In the genomic region with DNA sequence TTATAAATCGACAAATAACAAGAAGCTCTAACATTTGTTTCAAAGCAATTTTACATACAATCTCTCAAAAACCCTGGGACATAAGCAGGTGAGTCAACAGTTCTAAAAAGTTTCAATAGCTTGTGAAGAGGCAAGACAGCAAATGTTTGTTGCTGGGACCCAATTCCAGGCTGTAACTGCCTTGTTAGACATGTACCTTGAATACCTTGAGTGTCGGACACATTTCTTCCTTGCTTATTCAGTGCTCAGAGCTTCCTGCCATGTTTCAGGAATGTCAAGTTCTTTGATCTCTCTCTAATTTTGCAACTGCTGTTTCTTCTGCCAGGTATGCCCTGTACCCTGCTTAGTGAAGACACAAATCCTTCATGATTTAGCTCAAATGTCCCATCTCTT, we compare ENCODE assay signal across 1 cellular context.
TF ChIP-seq lines count a peak whose summit lies in the region.

No MANE protein-coding gene starts in this region.

TF ChIP-seq in IMR-90, 13 proteins besides CTCF, POLR2A, EP300 and RAD21:
- TF ChIP-seq MAZ (IDR thresholded peaks at IDR 0.05; ENCODE audit: borderline replicate concordance, low read depth, low read length) (no peak), RFX5 (IDR thresholded peaks at IDR 0.05; ENCODE audit: low read depth, low read length) (no peak), CHD1 (IDR thresholded peaks at IDR 0.05; ENCODE audit: low read depth, low read length) (no peak), RCOR1 (IDR thresholded peaks at IDR 0.05; ENCODE audit: insufficient replicate concordance, low read length) (no peak), CEBPB (IDR thresholded peaks at IDR 0.05; ENCODE audit: low read depth, low read length) (no peak), MXI1 (IDR thresholded peaks at IDR 0.05; ENCODE audit: borderline replicate concordance, low read depth, low read length) (no peak), FOS (IDR thresholded peaks at IDR 0.05; ENCODE audit: low read depth, low read length) (no peak), NFE2L2 (IDR thresholded peaks at IDR 0.05; ENCODE audit: low read depth, low read length) (no peak), SMC3 (IDR thresholded peaks at IDR 0.05; ENCODE audit: low read depth, low read length) (no peak)
- TF ChIP-seq, protein P1, sequence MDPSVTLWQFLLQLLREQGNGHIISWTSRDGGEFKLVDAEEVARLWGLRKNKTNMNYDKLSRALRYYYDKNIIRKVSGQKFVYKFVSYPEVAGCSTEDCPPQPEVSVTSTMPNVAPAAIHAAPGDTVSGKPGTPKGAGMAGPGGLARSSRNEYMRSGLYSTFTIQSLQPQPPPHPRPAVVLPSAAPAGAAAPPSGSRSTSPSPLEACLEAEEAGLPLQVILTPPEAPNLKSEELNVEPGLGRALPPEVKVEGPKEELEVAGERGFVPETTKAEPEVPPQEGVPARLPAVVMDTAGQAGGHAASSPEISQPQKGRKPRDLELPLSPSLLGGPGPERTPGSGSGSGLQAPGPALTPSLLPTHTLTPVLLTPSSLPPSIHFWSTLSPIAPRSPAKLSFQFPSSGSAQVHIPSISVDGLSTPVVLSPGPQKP (IDR thresholded peaks at IDR 0.05; ENCODE audit: borderline replicate concordance, low read depth, low read length): no peak
- TF ChIP-seq, protein P2, sequence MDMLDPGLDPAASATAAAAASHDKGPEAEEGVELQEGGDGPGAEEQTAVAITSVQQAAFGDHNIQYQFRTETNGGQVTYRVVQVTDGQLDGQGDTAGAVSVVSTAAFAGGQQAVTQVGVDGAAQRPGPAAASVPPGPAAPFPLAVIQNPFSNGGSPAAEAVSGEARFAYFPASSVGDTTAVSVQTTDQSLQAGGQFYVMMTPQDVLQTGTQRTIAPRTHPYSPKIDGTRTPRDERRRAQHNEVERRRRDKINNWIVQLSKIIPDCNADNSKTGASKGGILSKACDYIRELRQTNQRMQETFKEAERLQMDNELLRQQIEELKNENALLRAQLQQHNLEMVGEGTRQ (IDR thresholded peaks at IDR 0.05; ENCODE audit: low read depth, low read length): no peak
TF ChIP-seq in IMR-90: peak in this region for 0.
